Comparison of ENCODE assay signal across 8 cellular contexts in the genomic region with DNA sequence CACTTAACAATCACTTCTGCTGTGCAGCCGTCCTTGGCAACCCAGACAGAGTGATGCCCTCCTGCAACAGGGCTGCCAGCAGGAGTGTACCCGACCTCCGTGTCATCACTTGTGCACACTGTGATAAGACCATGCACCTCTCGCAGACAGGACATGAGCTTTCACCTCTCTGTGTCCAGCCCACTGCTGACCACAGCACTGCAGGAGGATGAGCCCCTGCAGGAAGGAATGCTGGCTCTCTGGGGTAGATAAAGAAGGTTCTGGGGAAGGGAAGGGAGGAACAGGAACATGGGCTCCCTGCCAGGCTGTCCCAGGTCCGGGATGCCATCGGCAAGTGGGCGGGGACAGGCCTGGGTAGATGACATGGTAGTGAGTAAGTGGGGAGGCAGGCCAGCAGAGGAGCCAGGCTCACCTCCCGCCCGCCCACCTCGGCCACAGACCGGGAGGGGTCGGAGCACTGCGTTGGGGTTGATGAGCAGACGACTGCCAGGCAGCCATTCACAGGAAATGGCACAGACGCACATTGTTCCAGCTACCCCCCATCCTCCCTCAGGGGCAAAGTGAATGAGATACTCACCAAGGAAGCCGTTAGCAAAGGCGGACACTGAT. TPM values are rescaled to one million over a fixed set of nuclear protein-coding genes. Genes with fewer than 3 reads are reported as not detected.
DNase-seq lines count a peak whose midpoint lies in the region; ATAC-seq lines count a peak whose summit lies in the region.

No MANE protein-coding gene starts in this region.

- peak overlapping the region; percentile 95 for H3K27ac Mint-ChIP-seq in activated CD4-positive, alpha-beta T cell treated with anti-CD3 and anti-CD28 coated beads, Interleukin-2, amount 10 ng/mL, durations not matched to agents 24 days and 14 days
- peak overlapping the region; percentile 70 to 88 for H3K27ac Mint-ChIP-seq in effector memory CD8-positive, alpha-beta T cell

- H3K27me3 Mint-ChIP-seq in activated CD4-positive, alpha-beta T cell treated with anti-CD3 and anti-CD28 coated beads, Interleukin-2, amount 10 ng/mL, durations not matched to agents 24 days and 14 days = no peaks in the 10 kb centered on the region
- H3K27me3 Mint-ChIP-seq in effector memory CD8-positive, alpha-beta T cell = no peaks in the 10 kb centered on the region

- intact Hi-C loops in activated CD4-positive, alpha-beta T cell treated with anti-CD3 and anti-CD28 coated beads, Interleukin-2, amount 10 ng/mL, durations not matched to agents 24 days and 14 days (cut with micrococcal nuclease) = loop anchor here (10.0 kb wide), 2 partner anchors 572 to 888 kb away; no protein-coding TSS in a partner anchor

- H3K4me3 Mint-ChIP-seq in activated CD4-positive, alpha-beta T cell treated with anti-CD3 and anti-CD28 coated beads, Interleukin-2, amount 10 ng/mL, durations not matched to agents 24 days and 14 days = peak overlapping the region; percentile 89
- H3K4me3 Mint-ChIP-seq in effector memory CD8-positive, alpha-beta T cell = peak overlapping the region; percentile 66 to 77

- ATAC-seq in effector memory CD8-positive, alpha-beta T cell (replicated peaks) = peak; percentile 79

- H3K36me3 Mint-ChIP-seq in activated CD4-positive, alpha-beta T cell treated with anti-CD3 and anti-CD28 coated beads, Interleukin-2, amount 10 ng/mL, durations not matched to agents 24 days and 14 days (ENCODE audit: low read depth) = peaks cover 22% of the 10 kb centered on the region
- no peaks in the 10 kb centered on the region for H3K36me3 Mint-ChIP-seq in effector memory CD8-positive, alpha-beta T cell (ENCODE audit: insufficient read depth)

- DNase-seq in GM04504 (ENCODE audit: low read depth) (peak; percentile 76), OCI-M1 (lab: John Stamatoyannopoulos, UW) (no peak), NCI-H748 treated with DMSO at 0.1 percent for 48 hours (lab: John Stamatoyannopoulos, UW) (no peak), anterior cingulate cortex (lab: John Stamatoyannopoulos, UW) (no peak), NK-92 (lab: John Stamatoyannopoulos, UW; ENCODE audit: unreplicated experiment) (no peak)
- peak; percentile 83 for DNase-seq in activated CD4-positive, alpha-beta T cell treated with anti-CD3 and anti-CD28 coated beads, Interleukin-2, amount 10 ng/mL, durations not matched to agents 24 days and 14 days
- DNase-seq in effector memory CD8-positive, alpha-beta T cell = peak; percentile 59 to 73 (median 65)
- peak; percentile 81 to 87 (median 83) for DNase-seq in stimulated activated CD4-positive, alpha-beta T cell treated with anti-CD3 and anti-CD28 coated beads, Interleukin-12 subunit alpha, Interleukin-12 subunit beta, amount 100 ng/mL, for 48 hours (ENCODE audit: low read depth in 2 of 3, low spot score in 1 of 3)

- H3K9me3 Mint-ChIP-seq in activated CD4-positive, alpha-beta T cell treated with anti-CD3 and anti-CD28 coated beads, Interleukin-2, amount 10 ng/mL, durations not matched to agents 24 days and 14 days = peaks cover 4% of the 10 kb centered on the region
- H3K9me3 Mint-ChIP-seq in effector memory CD8-positive, alpha-beta T cell = no peaks in the 10 kb centered on the region

- peaks cover 86% of the 10 kb centered on the region for H3K4me1 Mint-ChIP-seq in activated CD4-positive, alpha-beta T cell treated with anti-CD3 and anti-CD28 coated beads, Interleukin-2, amount 10 ng/mL, durations not matched to agents 24 days and 14 days
- peaks cover 65 to 71% of the 10 kb centered on the region in 2 donors for H3K4me1 Mint-ChIP-seq in effector memory CD8-positive, alpha-beta T cell (ENCODE audit: low read depth in 2 of 2)

RNA-seq across cellular contexts. Expression of a gene that starts 18.6 kb away (rescaled TPM):
- 27.6 and 28.7 TPM in 2 replicates for total RNA-seq in activated CD4-positive, alpha-beta T cell treated with anti-CD3 and anti-CD28 coated beads, Interleukin-2, amount 10 ng/mL, durations not matched to agents 24 days and 14 days

RNA-seq across cellular contexts. Expression of a gene that starts 54.5 kb away (rescaled TPM):
- total RNA-seq in activated CD4-positive, alpha-beta T cell treated with anti-CD3 and anti-CD28 coated beads, Interleukin-2, amount 10 ng/mL, durations not matched to agents 24 days and 14 days = not detected in 2 replicates

Comparison
In these comparisons a context has a peak if more than half of its experiments do, and no peak if none do; other contexts are left out.
1. DNase-seq: peak in GM04504 (single experiment), activated CD4-positive, alpha-beta T cell treated with anti-CD3 and anti-CD28 coated beads, Interleukin-2, amount 10 ng/mL, durations not matched to agents 24 days and 14 days (single experiment), effector memory CD8-positive, alpha-beta T cell (3 of 3) and stimulated activated CD4-positive, alpha-beta T cell treated with anti-CD3 and anti-CD28 coated beads, Interleukin-12 subunit alpha, Interleukin-12 subunit beta, amount 100 ng/mL, for 48 hours (3 of 3); none in OCI-M1 (single experiment), NCI-H748 treated with DMSO at 0.1 percent for 48 hours (single experiment), anterior cingulate cortex (0 of 58) and NK-92 (single experiment).